10 cellular contexts compared by ENCODE assay signal in genomic region chr4:109389367-109390118, GRCh38. TPM values are rescaled to one million over a fixed set of nuclear protein-coding genes. Genes with fewer than 3 reads are reported as not detected.
A peak's percentile ranks its signal among the peaks of the same experiment; 100 is the strongest.
DNase-seq lines count a peak whose midpoint lies in the region; ATAC-seq and TF ChIP-seq lines count a peak whose summit lies in the region.
"Had no signal": no experiment of that assay in that cellular context is flagged by ENCODE, and none has a peak within 500 bp of the region (broad histone marks: within the 10 kb centered on the region; RNA-seq: fewer than 3 reads in every experiment).

No MANE protein-coding gene starts in this region.

- TF ChIP-seq POLR2A in heart left ventricle (IDR thresholded peaks at IDR 0.05) = no peak

- H3K9me3 Mint-ChIP-seq in activated T-cell treated with anti-CD3 and anti-CD28 coated beads, Interleukin-2, amount 50 U/mL, for 4 hours = no peaks in the 10 kb centered on the region
- no peaks in the 10 kb centered on the region for H3K9me3 Mint-ChIP-seq in naive thymus-derived CD8-positive, alpha-beta T cell
- H3K9me3 Mint-ChIP-seq: activated B cell treated with CpG ODN at 0.5 μM for 24 hours; CD8-positive, alpha-beta T cell had no signal

- no peak overlapping the region for H3K4me3 Mint-ChIP-seq in activated T-cell treated with anti-CD3 and anti-CD28 coated beads, Interleukin-2, amount 50 U/mL, for 4 hours
- no peak overlapping the region for H3K4me3 Mint-ChIP-seq in naive thymus-derived CD8-positive, alpha-beta T cell
- H3K4me3 Mint-ChIP-seq: activated B cell treated with CpG ODN at 0.5 μM for 24 hours; CD8-positive, alpha-beta T cell had no signal

- intact Hi-C loops in heart left ventricle (cut with DNase I) = no loop called here

- DNase-seq in GM12865 (ENCODE audit: low read depth) (peak; percentile 75), heart left ventricle (peak in 1 of 5 donors; percentile 45), 8988T (no peak), RWPE1 (ENCODE audit: low spot score) (no peak)
- no peak for DNase-seq in activated T-cell treated with anti-CD3 and anti-CD28 coated beads, Interleukin-2, amount 50 U/mL, for 4 hours
- DNase-seq in naive thymus-derived CD8-positive, alpha-beta T cell = no peak
- DNase-seq: activated B cell treated with CpG ODN at 0.5 μM for 24 hours; CD8-positive, alpha-beta T cell had no signal

- CTCF ChIA-PET in RWPE1 (lab: Yijun Ruan, JAX) = no interaction called here

- H3K4me3 ChIP-seq in GM12865 (ENCODE audit: low read depth, low read length) = no peak overlapping the region
- H3K4me3 ChIP-seq in heart left ventricle = no peak overlapping the region

- H3K27ac ChIP-seq in heart left ventricle = peak overlapping the region in 1 of 12 donors; percentile 18
- no peak overlapping the region for H3K27ac ChIP-seq in RWPE1

- no peaks in the 10 kb centered on the region for H3K36me3 ChIP-seq in heart left ventricle

- ATAC-seq in GM21423 (IDR thresholded peaks at IDR 0.05; ENCODE audit: unreplicated experiment) (peak; percentile 66), HG03432 (IDR thresholded peaks at IDR 0.05; ENCODE audit: unreplicated experiment) (peak; percentile 57), heart left ventricle (peak in 3 of 4 donors; percentile 52 to 75 (median 72))
- ATAC-seq in activated T-cell treated with anti-CD3 and anti-CD28 coated beads, Interleukin-2, amount 50 U/mL, for 4 hours = no peak
- ATAC-seq in naive thymus-derived CD8-positive, alpha-beta T cell = no peak
- ATAC-seq: CD8-positive, alpha-beta T cell had no signal

- peaks cover 0 to 13% (median 5%) of the 10 kb centered on the region in 12 donors for H3K4me1 ChIP-seq in heart left ventricle

- POLR2A ChIA-PET in RWPE1 (lab: Yijun Ruan, JAX; ENCODE audit: low non-redundant PET) = no interaction called here
- POLR2A ChIA-PET in naive thymus-derived CD8-positive, alpha-beta T cell (lab: Charles Lee) = no interaction called here

- WGBS in heart left ventricle, 4 donors = 32 to 41% (median 33%) methylated on average over 7 of the region's 7 CpGs

- no peaks in the 10 kb centered on the region for H3K9me3 ChIP-seq in heart left ventricle

- no peaks in the 10 kb centered on the region for H3K27me3 ChIP-seq in heart left ventricle

- H3K27ac Mint-ChIP-seq in naive thymus-derived CD8-positive, alpha-beta T cell = no peak overlapping the region
- H3K27ac Mint-ChIP-seq: activated B cell treated with CpG ODN at 0.5 μM for 24 hours; CD8-positive, alpha-beta T cell had no signal

- no peaks in the 10 kb centered on the region for H3K4me1 Mint-ChIP-seq in activated T-cell treated with anti-CD3 and anti-CD28 coated beads, Interleukin-2, amount 50 U/mL, for 4 hours (ENCODE audit: low read depth)
- H3K4me1 Mint-ChIP-seq in naive thymus-derived CD8-positive, alpha-beta T cell = no peaks in the 10 kb centered on the region
- H3K4me1 Mint-ChIP-seq: activated B cell treated with CpG ODN at 0.5 μM for 24 hours had no signal

- TF ChIP-seq CTCF in GM12865 (IDR thresholded peaks at IDR 0.05; ENCODE audit: insufficient read depth, low read depth, low read length, missing control alignments) = no peak
- TF ChIP-seq CTCF in heart left ventricle (IDR thresholded peaks at IDR 0.05) = no peak
- TF ChIP-seq CTCF in RWPE1 (conservative IDR thresholded peaks at IDR 0.05; ENCODE audit: low read depth) = no peak

- H3K36me3 Mint-ChIP-seq in activated T-cell treated with anti-CD3 and anti-CD28 coated beads, Interleukin-2, amount 50 U/mL, for 4 hours (ENCODE audit: insufficient read depth) = no peaks in the 10 kb centered on the region
- H3K36me3 Mint-ChIP-seq in naive thymus-derived CD8-positive, alpha-beta T cell = peaks cover 0 to 3% (median 0%) of the 10 kb centered on the region in 3 donors
- H3K36me3 Mint-ChIP-seq: CD8-positive, alpha-beta T cell had no signal

- H3K27me3 Mint-ChIP-seq in activated T-cell treated with anti-CD3 and anti-CD28 coated beads, Interleukin-2, amount 50 U/mL, for 4 hours (ENCODE audit: low read depth) = peaks cover 6% of the 10 kb centered on the region
- peaks cover 12 to 18% (median 15%) of the 10 kb centered on the region in 5 donors for H3K27me3 Mint-ChIP-seq in naive thymus-derived CD8-positive, alpha-beta T cell

RNA-seq across cellular contexts. Expression of gene SEC24B, which starts 44.1 kb away (rescaled TPM):
- total RNA-seq in heart left ventricle = 10 to 100 TPM; 20.7 to 34.8 (median 30.5) TPM
- polyA plus RNA-seq in heart left ventricle = 10 to 100 TPM in 1 of 2 donors, 1 to 10 TPM in 1; 5.8 to 14.0 TPM
- 10 to 100 TPM; 26.3 to 28.7 (median 26.5) TPM for total RNA-seq in activated T-cell treated with anti-CD3 and anti-CD28 coated beads, Interleukin-2, amount 50 U/mL, for 4 hours
- 10 to 100 TPM; 38.9 to 39.6 TPM for total RNA-seq in naive thymus-derived CD8-positive, alpha-beta T cell
- 10 to 100 TPM in 2 of 3 donors, 1 to 10 TPM in 1; 8.3 to 17.2 (median 10.5) TPM for polyA plus RNA-seq in naive thymus-derived CD8-positive, alpha-beta T cell

Comparison
In these comparisons a context has a peak if more than half of its experiments do, and no peak if none do; other contexts are left out.
1. ATAC-seq: peak in GM21423 (single experiment), HG03432 (single experiment) and heart left ventricle (3 of 4); none in activated T-cell treated with anti-CD3 and anti-CD28 coated beads, Interleukin-2, amount 50 U/mL, for 4 hours (0 of 2) and naive thymus-derived CD8-positive, alpha-beta T cell (0 of 2).